19 cellular contexts compared by ENCODE assay signal in the genomic region with DNA sequence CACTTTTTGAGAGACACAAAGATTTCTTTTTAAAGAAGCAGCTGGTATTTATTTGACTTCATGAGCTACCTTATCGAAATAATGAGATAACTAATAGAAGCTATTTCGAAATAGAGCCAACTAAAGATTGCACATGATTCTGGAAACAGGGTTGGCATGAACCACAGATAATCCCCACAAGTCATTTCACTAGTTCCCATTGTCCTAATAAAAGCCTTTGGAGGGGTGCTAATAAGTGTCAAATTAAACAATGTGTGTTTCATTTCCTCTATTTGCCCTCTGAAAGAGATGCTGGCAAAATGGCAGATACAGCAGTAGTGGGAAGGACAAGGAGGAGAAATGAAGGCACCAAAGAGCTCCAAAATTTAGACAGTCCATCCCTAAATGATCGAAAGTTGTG.
DNase-seq lines count a peak whose midpoint lies in the region; ATAC-seq and TF ChIP-seq lines count a peak whose summit lies in the region.
"Had no signal": no experiment of that assay in that cellular context is flagged by ENCODE, and none has a peak within 500 bp of the region (broad histone marks: within the 10 kb centered on the region; RNA-seq: fewer than 3 reads in every experiment).

No MANE protein-coding gene starts in this region.

- H3K27me3 ChIP-seq in lower lobe of right lung (ENCODE audit: low read depth) (no peaks in the 10 kb centered on the region), upper lobe of right lung (no peaks in the 10 kb centered on the region)

- H3K27ac ChIP-seq in lower lobe of right lung, result peak overlapping the region; percentile 66
- H3K27ac ChIP-seq in upper lobe of right lung, result peak overlapping the region; percentile 58
- H3K27ac ChIP-seq: SK-N-MC had no signal

- intact Hi-C loops in lower lobe of right lung (cut with DNase I), result loop anchor here (10.0 kb wide), 1 partner anchor 160 kb away; no protein-coding TSS in a partner anchor
- intact Hi-C loops in upper lobe of right lung (cut with DNase I), result no loop called here

- H3K36me3 Mint-ChIP-seq in activated naive CD4-positive, alpha-beta T cell treated with anti-CD3 and anti-CD28 coated beads, Interleukin-2, amount 50 U/mL, for 24 hours, result no peaks in the 10 kb centered on the region
- H3K36me3 Mint-ChIP-seq in activated naive CD8-positive, alpha-beta T cell treated with anti-CD3 and anti-CD28 coated beads for 36 hours, result peaks cover 4% of the 10 kb centered on the region
- H3K36me3 Mint-ChIP-seq: activated naive CD8-positive, alpha-beta T cell had no signal

- H3K9me3 ChIP-seq in lower lobe of right lung (no peaks in the 10 kb centered on the region), upper lobe of right lung (no peaks in the 10 kb centered on the region)
- H3K9me3 ChIP-seq: mucosa of descending colon had no signal

- H3K9me3 Mint-ChIP-seq in activated naive CD4-positive, alpha-beta T cell treated with anti-CD3 and anti-CD28 coated beads, Interleukin-2, amount 50 U/mL, for 24 hours, result no peaks in the 10 kb centered on the region
- H3K9me3 Mint-ChIP-seq in activated naive CD8-positive, alpha-beta T cell treated with anti-CD3 and anti-CD28 coated beads for 36 hours, result no peaks in the 10 kb centered on the region

- TF ChIP-seq CTCF in lower lobe of right lung (IDR thresholded peaks at IDR 0.05), result no peak
- no peak for TF ChIP-seq CTCF in upper lobe of right lung (IDR thresholded peaks at IDR 0.05)

- no peaks in the 10 kb centered on the region for H3K27me3 Mint-ChIP-seq in activated naive CD4-positive, alpha-beta T cell treated with anti-CD3 and anti-CD28 coated beads, Interleukin-2, amount 50 U/mL, for 24 hours
- no peaks in the 10 kb centered on the region for H3K27me3 Mint-ChIP-seq in activated naive CD8-positive, alpha-beta T cell treated with anti-CD3 and anti-CD28 coated beads for 36 hours
- H3K27me3 Mint-ChIP-seq: activated naive CD8-positive, alpha-beta T cell; progenitor cell of endocrine pancreas had no signal

- H3K4me3 ChIP-seq in lower lobe of right lung (no peak overlapping the region), upper lobe of right lung (no peak overlapping the region)
- H3K4me3 ChIP-seq: mucosa of descending colon, SK-N-MC had no signal

- no peak overlapping the region for H3K4me3 Mint-ChIP-seq in activated naive CD4-positive, alpha-beta T cell treated with anti-CD3 and anti-CD28 coated beads, Interleukin-2, amount 50 U/mL, for 24 hours
- H3K4me3 Mint-ChIP-seq in activated naive CD8-positive, alpha-beta T cell treated with anti-CD3 and anti-CD28 coated beads for 36 hours, result no peak overlapping the region

- ATAC-seq in lower lobe of right lung, result no peak
- no peak for ATAC-seq in upper lobe of right lung
- ATAC-seq in HG03354 (IDR thresholded peaks at IDR 0.05; ENCODE audit: poor library complexity, severe bottlenecking, unreplicated experiment), result no peak
- ATAC-seq in GM18873 (IDR thresholded peaks at IDR 0.05; ENCODE audit: low FRiP score, unreplicated experiment), result no peak
- ATAC-seq: PC-3 had no signal

- H3K4me1 Mint-ChIP-seq in activated naive CD4-positive, alpha-beta T cell treated with anti-CD3 and anti-CD28 coated beads, Interleukin-2, amount 50 U/mL, for 24 hours, result peaks cover 78% of the 10 kb centered on the region
- H3K4me1 Mint-ChIP-seq in activated naive CD8-positive, alpha-beta T cell treated with anti-CD3 and anti-CD28 coated beads for 36 hours, result peaks cover 68% of the 10 kb centered on the region

- H3K36me3 ChIP-seq in lower lobe of right lung (no peaks in the 10 kb centered on the region), upper lobe of right lung (no peaks in the 10 kb centered on the region)

- no peak for DNase-seq in activated naive CD4-positive, alpha-beta T cell (lab: John Stamatoyannopoulos, UW)
- no peak for DNase-seq in activated naive CD8-positive, alpha-beta T cell treated with anti-CD3 and anti-CD28 coated beads for 36 hours
- no peak for DNase-seq in lower lobe of right lung
- DNase-seq in upper lobe of right lung, result no peak
- DNase-seq in NK-92 (lab: John Stamatoyannopoulos, UW; ENCODE audit: unreplicated experiment), result no peak
- DNase-seq: activated CD8-positive, alpha-beta memory T cell treated with anti-CD3 and anti-CD28 coated beads, Interleukin-2, amount 50 U/mL, for 4 hours; cerebellar nuclear complex; glutamatergic neuron; KBM-7; kidney; mucosa of descending colon; NCI-H345; PC-3 had no signal

- H3K4me1 ChIP-seq in lower lobe of right lung (peaks cover 40% of the 10 kb centered on the region), upper lobe of right lung (peaks cover 16% of the 10 kb centered on the region)

- peak overlapping the region; percentile 97 for H3K27ac Mint-ChIP-seq in activated naive CD4-positive, alpha-beta T cell treated with anti-CD3 and anti-CD28 coated beads, Interleukin-2, amount 50 U/mL, for 24 hours
- peak overlapping the region; percentile 78 for H3K27ac Mint-ChIP-seq in activated naive CD8-positive, alpha-beta T cell treated with anti-CD3 and anti-CD28 coated beads for 36 hours
- H3K27ac Mint-ChIP-seq: progenitor cell of endocrine pancreas had no signal
